Comparison of ENCODE assay signal across 9 cellular contexts in the genomic region with DNA sequence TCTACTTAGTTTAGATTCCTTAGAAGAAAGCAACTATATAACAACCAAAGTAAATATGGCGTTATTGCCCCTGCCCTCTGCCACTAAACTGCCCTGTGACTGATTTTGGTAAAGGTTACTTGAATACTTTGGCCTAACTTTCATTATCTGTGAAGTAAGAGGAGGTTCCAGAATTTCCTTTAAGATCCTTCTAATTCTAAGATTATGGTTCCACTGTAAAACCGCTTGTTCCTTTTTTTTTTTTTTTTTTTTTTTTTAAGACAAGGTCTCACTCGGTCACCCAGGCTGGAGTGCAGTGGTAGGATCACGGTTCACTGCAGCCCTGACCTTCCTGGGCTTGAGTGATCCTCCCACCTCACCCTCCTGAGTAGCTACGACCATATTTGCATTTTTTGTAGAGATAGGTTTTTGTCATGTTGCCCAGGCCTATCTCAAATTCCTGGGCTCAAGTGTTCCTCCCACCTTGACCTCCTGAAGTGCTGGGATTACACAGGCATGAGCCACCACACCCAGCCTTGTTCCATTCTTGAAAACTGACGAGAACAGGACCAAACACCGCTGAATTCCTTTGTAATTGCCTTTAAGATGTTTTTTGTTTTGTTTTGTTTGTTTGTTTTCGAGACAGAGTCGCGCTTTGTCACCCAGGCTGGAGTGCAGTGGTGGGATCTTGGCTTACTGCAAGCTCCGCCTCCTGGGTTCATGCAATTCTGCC. TPM values are rescaled to one million over a fixed set of nuclear protein-coding genes. Genes with fewer than 3 reads are reported as not detected.
DNase-seq lines count a peak whose midpoint lies in the region; ATAC-seq and TF ChIP-seq lines count a peak whose summit lies in the region.
"Had no signal": no experiment of that assay in that cellular context is flagged by ENCODE, and none has a peak within 500 bp of the region (broad histone marks: within the 10 kb centered on the region; RNA-seq: fewer than 3 reads in every experiment).

No MANE protein-coding gene starts in this region.

- no peak overlapping the region for H3K9ac ChIP-seq in H9 (ENCODE audit: extremely low read depth, insufficient read length, low read length)

- no peak overlapping the region for H2BK15ac ChIP-seq in H9 (ENCODE audit: low read depth, low read length)

- H3K36me3 ChIP-seq in Peyer's patch, result peaks cover 0 to 39% (median 0%) of the 10 kb centered on the region in 3 donors

- no peak overlapping the region for H3T11ph ChIP-seq in H9 (ENCODE audit: low read length)

- no peak overlapping the region for H3K14ac ChIP-seq in H9 (ENCODE audit: insufficient read depth, low read length)

- peaks cover 4% of the 10 kb centered on the region; the same call in 1 of the 2 replicates for H3K4me1 ChIP-seq in H9 (ENCODE audit: insufficient read depth, low read length)
- peaks cover 0 to 18% (median 6%) of the 10 kb centered on the region in 4 donors for H3K4me1 ChIP-seq in Peyer's patch

- H3K27ac ChIP-seq in H9 (ENCODE audit: insufficient read length, low read depth, low read length), result no peak overlapping the region
- peak overlapping the region in 1 of 4 donors; percentile 55 for H3K27ac ChIP-seq in Peyer's patch

- H3K4me3 Mint-ChIP-seq in H9, result no peak overlapping the region; a peak in 2 of 5 replicates

- H4K20me1 ChIP-seq in H9 (ENCODE audit: control insufficient read depth, insufficient read depth, insufficient read length), result no peaks in the 10 kb centered on the region

- no CpG with 5 or more reads among the region's 11 CpGs for WGBS in H9 (ENCODE audit: extremely low coverage, insufficient read length, low lambda C conversion rate)

- H2BK12ac ChIP-seq in H9 (ENCODE audit: insufficient read length, low read depth, low read length), result no peak overlapping the region

- H2AK5ac ChIP-seq in H9 (ENCODE audit: insufficient read length, low read length), result no peak overlapping the region

- no peaks in the 10 kb centered on the region for H3K9me3 ChIP-seq in H9 (ENCODE audit: control insufficient read depth, low read depth, low read length)
- H3K9me3 ChIP-seq in Peyer's patch, result no peaks in the 10 kb centered on the region
- H3K9me3 ChIP-seq: heart left ventricle had no signal

- H3K4ac ChIP-seq in H9 (ENCODE audit: low read depth, low read length), result no peak overlapping the region

- H3K56ac ChIP-seq in H9 (ENCODE audit: insufficient read length, low read depth, low read length), result no peak overlapping the region

- H3K4me3 ChIP-seq in Peyer's patch, result no peak overlapping the region
- H3K4me3 ChIP-seq: heart left ventricle had no signal

- H3K23ac ChIP-seq in H9 (ENCODE audit: insufficient read length, low read depth, low read length), result no peak overlapping the region

- H2BK120ac ChIP-seq in H9 (ENCODE audit: low read depth, low read length, poor library complexity, severe bottlenecking), result no peak overlapping the region

- peaks cover 6% of the 10 kb centered on the region for H3K79me1 ChIP-seq in H9 (ENCODE audit: insufficient read depth, low read depth, low read length, poor library complexity, severe bottlenecking)

- H3K27ac Mint-ChIP-seq in H9, result peak overlapping the region; percentile 87 to 93 (median 88); a peak in 5 of 7 replicates

- H4K91ac ChIP-seq in H9 (ENCODE audit: insufficient read length, low read depth, low read length), result no peak overlapping the region

- H2BK5ac ChIP-seq in H9 (ENCODE audit: insufficient read length, low read length), result no peak overlapping the region

- H3K27me3 Mint-ChIP-seq in H9 (ENCODE audit: low read depth), result no peaks in the 10 kb centered on the region

- TF ChIP-seq CTCF in H9 (conservative IDR thresholded peaks at IDR 0.05) (no peak), Peyer's patch (IDR thresholded peaks at IDR 0.05) (no peak)

- H3K27me3 ChIP-seq in H9 (ENCODE audit: insufficient read depth, low read length) (no peaks in the 10 kb centered on the region), Peyer's patch (no peaks in the 10 kb centered on the region)
- H3K27me3 ChIP-seq: heart left ventricle had no signal

- no peaks in the 10 kb centered on the region for H3K9me3 Mint-ChIP-seq in H9

- peaks cover 18 to 23% of the 10 kb centered on the region in 2 experiments for H3K4me1 Mint-ChIP-seq in H9

- no peaks in the 10 kb centered on the region for H3K23me2 ChIP-seq in H9 (ENCODE audit: insufficient read length, low read depth, low read length, poor library complexity, severe bottlenecking)

- H3K79me2 ChIP-seq in H9 (ENCODE audit: insufficient read depth, low read length), result peaks cover 47% of the 10 kb centered on the region

- no peak overlapping the region for H3K4me2 ChIP-seq in H9 (ENCODE audit: insufficient read depth, insufficient read length, low read length)

- no peak overlapping the region for H2AFZ ChIP-seq in H9 (ENCODE audit: low read length)

- H2BK20ac ChIP-seq in H9 (ENCODE audit: low read depth, low read length, poor library complexity, severe bottlenecking), result no peak overlapping the region

- DNase-seq in ELR (ENCODE audit: low read depth) (peak; percentile 12), H9 (peak; percentile 43), Peyer's patch (peak in 2 of 3 donors; percentile 64 to 65), kidney glomerular epithelial cell (lab: John Stamatoyannopoulos, UW) (peak; percentile 89), iPS-NIHi7 (ENCODE audit: extremely low spot score) (no peak)
- no peak for DNase-seq in NK-92 treated with Interleukin-12 subunit alpha and Interleukin-12 subunit beta, amount 100 ng/mL, for 24 hours (lab: John Stamatoyannopoulos, UW)
- no peak for DNase-seq in effector CD4-positive, alpha-beta T cell
- DNase-seq: heart left ventricle had no signal

- no peak overlapping the region for H3K18ac ChIP-seq in H9 (ENCODE audit: insufficient read length, low read depth, low read length)

- ATAC-seq in HG03175 (IDR thresholded peaks at IDR 0.05; ENCODE audit: unreplicated experiment), result no peak

- H3K36me3 Mint-ChIP-seq in H9 (ENCODE audit: insufficient read depth in 1 of 3, low read depth in 3 of 3), result peaks cover 30 to 51% (median 47%) of the 10 kb centered on the region in 3 experiments

- H4K8ac ChIP-seq in H9 (replicated peaks; ENCODE audit: insufficient read length, low read depth, low read length), result no peak overlapping the region

- no peak for TF ChIP-seq POLR2A in Peyer's patch (IDR thresholded peaks at IDR 0.05)

- H4K5ac ChIP-seq in H9 (ENCODE audit: insufficient read length, low read depth, low read length), result no peak overlapping the region

RNA-seq across cellular contexts. Expression of a gene that starts 7.0 kb away (rescaled TPM):
- 65.0 and 65.4 TPM in 2 replicates for total RNA-seq in H9 (2021)
- 100 to 1,000 TPM in 1 of 4 donors, 10 to 100 TPM in 3; 68.3 to 110 (median 76.8) TPM for total RNA-seq in Peyer's patch

Comparison
In these comparisons a context has a peak if more than half of its experiments do, and no peak if none do; other contexts are left out.
1. DNase-seq: peak in ELR (single experiment), H9 (single experiment), Peyer's patch (2 of 3) and kidney glomerular epithelial cell (single experiment); none in NK-92 treated with Interleukin-12 subunit alpha and Interleukin-12 subunit beta, amount 100 ng/mL, for 24 hours (single experiment), effector CD4-positive, alpha-beta T cell (single experiment) and iPS-NIHi7 (single experiment).